Comparison of ENCODE assay signal across 15 cellular contexts in genomic region chr14:91496790-91497189, GRCh38. TPM values are rescaled to one million over a fixed set of nuclear protein-coding genes. Genes with fewer than 3 reads are reported as not detected.
A peak's percentile ranks its signal among the peaks of the same experiment; 100 is the strongest.
DNase-seq lines count a peak whose midpoint lies in the region; ATAC-seq and TF ChIP-seq lines count a peak whose summit lies in the region.
"Had no signal": no experiment of that assay in that cellular context is flagged by ENCODE, and none has a peak within 500 bp of the region (broad histone marks: within the 10 kb centered on the region; RNA-seq: fewer than 3 reads in every experiment).

No MANE protein-coding gene starts in this region.

- H3K4me1 Mint-ChIP-seq in CD4-positive, alpha-beta T cell (ENCODE audit: low read depth): peaks cover 81% of the 10 kb centered on the region
- peaks cover 45% of the 10 kb centered on the region for H3K4me1 Mint-ChIP-seq in HFFc6 (ENCODE audit: low read depth)
- H3K4me1 Mint-ChIP-seq in activated naive CD8-positive, alpha-beta T cell treated with anti-CD3 and anti-CD28 coated beads, Interleukin-2, amount 50 U/mL, for 24 hours: peaks cover 84% of the 10 kb centered on the region
- peaks cover 61 to 94% (median 76%) of the 10 kb centered on the region in 7 donors for H3K4me1 Mint-ChIP-seq in naive thymus-derived CD4-positive, alpha-beta T cell

- H3K27ac ChIP-seq in CD4-positive, alpha-beta T cell (ENCODE audit: low read depth, low read length): no peak overlapping the region
- H3K27ac ChIP-seq in naive thymus-derived CD4-positive, alpha-beta T cell (ENCODE audit: low read depth, low read length): peak overlapping the region; percentile 34

- TF ChIP-seq CTCF in CD4-positive, alpha-beta T cell (IDR thresholded peaks at IDR 0.05): no peak
- no peak for TF ChIP-seq CTCF in HFFc6 (IDR thresholded peaks at IDR 0.05)

- H3K9me3 Mint-ChIP-seq in CD4-positive, alpha-beta T cell: no peaks in the 10 kb centered on the region
- H3K9me3 Mint-ChIP-seq in HFFc6: no peaks in the 10 kb centered on the region
- no peaks in the 10 kb centered on the region for H3K9me3 Mint-ChIP-seq in activated naive CD8-positive, alpha-beta T cell treated with anti-CD3 and anti-CD28 coated beads, Interleukin-2, amount 50 U/mL, for 24 hours
- peaks cover 0 to 2% (median 0%) of the 10 kb centered on the region in 11 donors for H3K9me3 Mint-ChIP-seq in naive thymus-derived CD4-positive, alpha-beta T cell

- H3K9me3 ChIP-seq in CD4-positive, alpha-beta T cell (ENCODE audit: control insufficient read depth, low read length): no peaks in the 10 kb centered on the region
- H3K9me3 ChIP-seq in naive thymus-derived CD4-positive, alpha-beta T cell (ENCODE audit: control insufficient read depth in 2 of 3, low read length in 3 of 3): no peaks in the 10 kb centered on the region
- H3K9me3 ChIP-seq: lower lobe of right lung, sigmoid colon had no signal

- intact Hi-C loops in CD4-positive, alpha-beta T cell (cut with DNase I, micrococcal nuclease): no loop called here
- intact Hi-C loops in naive thymus-derived CD4-positive, alpha-beta T cell (cut with micrococcal nuclease): no loop called here

- DNase-seq in CD4-positive, alpha-beta T cell: no peak
- DNase-seq in HFFc6 (no peak), SHP77 treated with DMSO at 0.1 percent for 48 hours (lab: John Stamatoyannopoulos, UW) (no peak)
- DNase-seq in activated naive CD8-positive, alpha-beta T cell treated with anti-CD3 and anti-CD28 coated beads, Interleukin-2, amount 50 U/mL, for 24 hours: no peak
- DNase-seq in naive thymus-derived CD4-positive, alpha-beta T cell: no peak
- DNase-seq: activated CD4-positive, CD25-positive, alpha-beta regulatory T cell; activated naive CD4-positive, alpha-beta T cell treated with anti-CD3 and anti-CD28 coated beads, Interleukin-2, amount 50 U/mL, for 16 hours; DMS79; lower lobe of right lung; NCI-H2081 treated with DMSO at 0.1 percent for 48 hours; SIG-M5; sigmoid colon had no signal

- H3K4me1 ChIP-seq in naive thymus-derived CD4-positive, alpha-beta T cell (ENCODE audit: control insufficient read depth in 2 of 2, insufficient read depth in 2 of 2, low read length in 2 of 2): peaks cover 47 to 60% of the 10 kb centered on the region in 2 donors

- H3K27me3 Mint-ChIP-seq in CD4-positive, alpha-beta T cell: no peaks in the 10 kb centered on the region
- H3K27me3 Mint-ChIP-seq in HFFc6 (ENCODE audit: insufficient read depth): no peaks in the 10 kb centered on the region
- H3K27me3 Mint-ChIP-seq in activated naive CD8-positive, alpha-beta T cell treated with anti-CD3 and anti-CD28 coated beads, Interleukin-2, amount 50 U/mL, for 24 hours: no peaks in the 10 kb centered on the region
- H3K27me3 Mint-ChIP-seq in naive thymus-derived CD4-positive, alpha-beta T cell: no peaks in the 10 kb centered on the region

- H3K27me3 ChIP-seq in CD4-positive, alpha-beta T cell (ENCODE audit: control insufficient read depth, insufficient read depth, low read length): no peaks in the 10 kb centered on the region
- H3K27me3 ChIP-seq in naive thymus-derived CD4-positive, alpha-beta T cell (ENCODE audit: control insufficient read depth in 2 of 2, insufficient read depth in 2 of 2, low read length in 2 of 2): no peaks in the 10 kb centered on the region
- H3K27me3 ChIP-seq: sigmoid colon had no signal

- peak overlapping the region; percentile 82 for H3K27ac Mint-ChIP-seq in CD4-positive, alpha-beta T cell
- H3K27ac Mint-ChIP-seq in HFFc6: peak overlapping the region; percentile 58
- H3K27ac Mint-ChIP-seq in activated naive CD8-positive, alpha-beta T cell treated with anti-CD3 and anti-CD28 coated beads, Interleukin-2, amount 50 U/mL, for 24 hours: peak overlapping the region; percentile 12
- H3K27ac Mint-ChIP-seq in naive thymus-derived CD4-positive, alpha-beta T cell: peak overlapping the region; percentile 30 to 90 (median 75)

- H3K36me3 Mint-ChIP-seq in CD4-positive, alpha-beta T cell (ENCODE audit: low read depth): peaks cover 72% of the 10 kb centered on the region
- H3K36me3 Mint-ChIP-seq in HFFc6 (ENCODE audit: low read depth): peaks cover 9% of the 10 kb centered on the region
- H3K36me3 Mint-ChIP-seq in activated naive CD8-positive, alpha-beta T cell treated with anti-CD3 and anti-CD28 coated beads, Interleukin-2, amount 50 U/mL, for 24 hours (ENCODE audit: low read depth): peaks cover 37% of the 10 kb centered on the region
- H3K36me3 Mint-ChIP-seq in naive thymus-derived CD4-positive, alpha-beta T cell: peaks cover 0 to 26% (median 21%) of the 10 kb centered on the region in 5 donors

- ATAC-seq in CD4-positive, alpha-beta T cell (ENCODE audit: poor library complexity): no peak
- no peak for ATAC-seq in activated naive CD8-positive, alpha-beta T cell treated with anti-CD3 and anti-CD28 coated beads, Interleukin-2, amount 50 U/mL, for 24 hours
- ATAC-seq in naive thymus-derived CD4-positive, alpha-beta T cell: no peak
- ATAC-seq in GM18870 (IDR thresholded peaks at IDR 0.05; ENCODE audit: unreplicated experiment) (no peak), HG02588 (IDR thresholded peaks at IDR 0.05; ENCODE audit: unreplicated experiment) (no peak), HG02885 (IDR thresholded peaks at IDR 0.05; ENCODE audit: poor library complexity, unreplicated experiment) (no peak)
- ATAC-seq: lower lobe of right lung had no signal

- POLR2A ChIA-PET in CD4-positive, alpha-beta T cell (lab: Charles Lee): interaction anchor here (1.1 kb wide), 1 partner anchor 13 kb away, joined by 4 read pairs; the partner anchor contains the start of gene PPP4R3A
- POLR2A ChIA-PET in naive thymus-derived CD4-positive, alpha-beta T cell (lab: Charles Lee): interaction anchor here (0.6 to 1.5 kb wide), 2 partner anchors 13 to 1103 kb away, joined by 3 to 4 read pairs; partner anchors contain the start of gene PPP4R3A

- H3K4me3 Mint-ChIP-seq in CD4-positive, alpha-beta T cell: peak overlapping the region; percentile 30
- H3K4me3 Mint-ChIP-seq in HFFc6: no peak overlapping the region
- H3K4me3 Mint-ChIP-seq in activated naive CD8-positive, alpha-beta T cell treated with anti-CD3 and anti-CD28 coated beads, Interleukin-2, amount 50 U/mL, for 24 hours: no peak overlapping the region
- H3K4me3 Mint-ChIP-seq in naive thymus-derived CD4-positive, alpha-beta T cell: peak overlapping the region; percentile 40 to 88 (median 67)

- no peaks in the 10 kb centered on the region for H3K36me3 ChIP-seq in naive thymus-derived CD4-positive, alpha-beta T cell (ENCODE audit: control insufficient read depth in 2 of 3, insufficient read depth in 3 of 3, low read length in 3 of 3)

- CTCF ChIA-PET in CD4-positive, alpha-beta T cell (lab: Charles Lee): no interaction called here
- CTCF ChIA-PET in naive thymus-derived CD4-positive, alpha-beta T cell (lab: Charles Lee): interaction anchor here (0.5 kb wide), 1 partner anchor 17 kb away, joined by 5 read pairs; no protein-coding TSS in a partner anchor

- no peak overlapping the region for H3K4me3 ChIP-seq in naive thymus-derived CD4-positive, alpha-beta T cell (ENCODE audit: low read length)
- H3K4me3 ChIP-seq: lower lobe of right lung, sigmoid colon had no signal

RNA-seq across cellular contexts. Expression of gene PPP4R3A, which starts 13.3 kb away (rescaled TPM):
- total RNA-seq in CD4-positive, alpha-beta T cell: 100 to 1,000 TPM; 189 to 205 TPM
- total RNA-seq in HFFc6 (2021; fragmentation: NEBNext Ultra II Directional; extraction: Animal tissue kit (Norgen Biotek cat#: 25700)): 10 to 100 TPM; 49.0 to 55.6 (median 53.3) TPM
- 100 to 1,000 TPM; 129 to 214 (median 167) TPM for total RNA-seq in naive thymus-derived CD4-positive, alpha-beta T cell
- 100 to 1,000 TPM in 1 of 2 donors, 10 to 100 TPM in 1; 81.5 to 156 TPM for polyA plus RNA-seq in naive thymus-derived CD4-positive, alpha-beta T cell

Comparison
In these comparisons a context has a peak if more than half of its experiments do, and no peak if none do; other contexts are left out.
1. H3K27ac Mint-ChIP-seq: peak in every context shown above with its lines; median percentile 82 in CD4-positive, alpha-beta T cell; 75 in naive thymus-derived CD4-positive, alpha-beta T cell; 58 in HFFc6; 12 in activated naive CD8-positive, alpha-beta T cell treated with anti-CD3 and anti-CD28 coated beads, Interleukin-2, amount 50 U/mL, for 24 hours.
2. H3K4me3 Mint-ChIP-seq: peak in CD4-positive, alpha-beta T cell (single experiment) and naive thymus-derived CD4-positive, alpha-beta T cell (10 of 10); none in HFFc6 (single experiment) and activated naive CD8-positive, alpha-beta T cell treated with anti-CD3 and anti-CD28 coated beads, Interleukin-2, amount 50 U/mL, for 24 hours (single experiment).